In the genomic region with DNA sequence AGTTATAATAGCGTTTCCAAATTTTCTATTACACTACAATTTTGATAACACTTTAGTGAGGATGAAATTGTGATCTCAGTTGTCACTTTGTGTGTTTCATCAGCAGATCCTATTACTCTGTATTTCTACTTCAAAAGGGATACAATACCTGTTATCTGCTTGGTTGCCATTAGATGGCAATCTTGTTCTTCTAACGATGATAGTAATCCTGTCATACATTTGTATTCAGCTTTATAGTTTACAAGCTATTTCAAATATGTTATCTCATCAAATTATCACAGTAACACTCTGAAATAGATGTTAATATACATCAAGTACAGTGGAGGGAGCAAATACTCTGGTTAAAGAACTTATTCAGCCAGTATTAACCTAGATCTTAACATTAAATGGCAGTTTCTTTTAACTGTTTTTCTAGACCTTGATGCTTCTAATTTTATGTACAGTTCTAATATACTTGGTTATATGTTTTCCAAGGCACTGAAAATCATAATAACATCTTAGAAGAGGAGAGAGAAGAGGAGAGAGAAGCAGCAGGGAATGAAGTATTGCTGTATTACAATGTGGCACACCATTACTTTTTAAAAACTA, we compare ENCODE assay signal across 8 cellular contexts.
DNase-seq lines count a peak whose midpoint lies in the region; ATAC-seq and TF ChIP-seq lines count a peak whose summit lies in the region.

No MANE protein-coding gene starts in this region.

- no peaks in the 10 kb centered on the region for H3K36me3 ChIP-seq in GM23248 (ENCODE audit: low read depth)
- H3K36me3 ChIP-seq in KMS-11 (ENCODE audit: insufficient read depth) = no peaks in the 10 kb centered on the region

- H3K4me3 Mint-ChIP-seq in activated CD8-positive, alpha-beta memory T cell treated with anti-CD3 and anti-CD28 coated beads, Interleukin-2, amount 10 ng/mL, durations not matched to agents 7 days and 5 days = no peak overlapping the region
- H3K4me3 Mint-ChIP-seq in glutamatergic neuron (ENCODE audit: unreplicated experiment) = no peak overlapping the region
- no peak overlapping the region for H3K4me3 Mint-ChIP-seq in type B pancreatic cell

- H3K4me3 ChIP-seq in GM23248 (no peak overlapping the region), KMS-11 (IDR thresholded peaks at IDR 0.05; ENCODE audit: insufficient read depth, low read depth, low read length) (no peak overlapping the region)

- in situ Hi-C loops in GM23248 (cut with MboI) = no loop called here

- no peaks in the 10 kb centered on the region for H3K9me3 ChIP-seq in GM23248 (ENCODE audit: low read depth)

- no peaks in the 10 kb centered on the region for H3F3A ChIP-seq in GM23248 (ENCODE audit: insufficient read depth)

- no peaks in the 10 kb centered on the region for H3K27me3 Mint-ChIP-seq in activated CD8-positive, alpha-beta memory T cell treated with anti-CD3 and anti-CD28 coated beads, Interleukin-2, amount 10 ng/mL, durations not matched to agents 7 days and 5 days
- H3K27me3 Mint-ChIP-seq in glutamatergic neuron (ENCODE audit: unreplicated experiment) = no peaks in the 10 kb centered on the region
- no peaks in the 10 kb centered on the region for H3K27me3 Mint-ChIP-seq in type B pancreatic cell

- H3K79me2 ChIP-seq in GM23248 (ENCODE audit: insufficient read depth) = no peaks in the 10 kb centered on the region
- no peaks in the 10 kb centered on the region for H3K79me2 ChIP-seq in KMS-11 (ENCODE audit: insufficient read depth, low read depth)

- DNase-seq in activated CD8-positive, alpha-beta memory T cell treated with anti-CD3 and anti-CD28 coated beads, Interleukin-2, amount 10 ng/mL, durations not matched to agents 7 days and 5 days = no peak
- DNase-seq in activated CD8-positive, alpha-beta memory T cell treated with anti-CD3 and anti-CD28 coated beads, Interleukin-2, amount 50 U/mL, for 48 hours = no peak
- DNase-seq in GM23248 (peak; percentile 37), SKM-1 treated with dmso at 0.1 percent for 144 hours (lab: John Stamatoyannopoulos, UW; ENCODE audit: unreplicated experiment) (peak; percentile 41), glutamatergic neuron (no peak), type B pancreatic cell (ENCODE audit: extremely low spot score, unreplicated experiment) (no peak), HK-2 (ENCODE audit: unreplicated experiment) (no peak)

- H4K20me1 ChIP-seq in GM23248 (ENCODE audit: insufficient read depth) (no peaks in the 10 kb centered on the region), KMS-11 (ENCODE audit: insufficient read depth) (no peaks in the 10 kb centered on the region)

- no peak overlapping the region for H3K4me2 ChIP-seq in GM23248 (ENCODE audit: unreplicated experiment)
- no peak overlapping the region for H3K4me2 ChIP-seq in KMS-11

- no peaks in the 10 kb centered on the region for H3K9me2 ChIP-seq in GM23248 (ENCODE audit: insufficient read depth)

- no peak overlapping the region for H3K9ac ChIP-seq in GM23248
- no peak overlapping the region for H3K9ac ChIP-seq in KMS-11

- H3K27me3 ChIP-seq in GM23248 (replicated peaks; ENCODE audit: insufficient read depth) (no peaks in the 10 kb centered on the region), KMS-11 (ENCODE audit: insufficient read depth, low read depth) (no peaks in the 10 kb centered on the region)

- CTCF ChIA-PET in activated CD8-positive, alpha-beta memory T cell treated with anti-CD3 and anti-CD28 coated beads, Interleukin-2, amount 10 ng/mL, durations not matched to agents 7 days and 5 days (lab: Charles Lee) = no interaction called here

- H2AFZ ChIP-seq in GM23248 (no peak overlapping the region), KMS-11 (ENCODE audit: low read depth) (no peak overlapping the region)

- H3K4me1 ChIP-seq in GM23248 (ENCODE audit: insufficient read depth) = no peaks in the 10 kb centered on the region
- H3K4me1 ChIP-seq in KMS-11 (ENCODE audit: low read depth, poor library complexity, severe bottlenecking) = no peaks in the 10 kb centered on the region

- ATAC-seq in activated CD8-positive, alpha-beta memory T cell treated with anti-CD3 and anti-CD28 coated beads, Interleukin-2, amount 10 ng/mL, durations not matched to agents 7 days and 5 days = peak; percentile 39

- no peak overlapping the region for H3K27ac Mint-ChIP-seq in activated CD8-positive, alpha-beta memory T cell treated with anti-CD3 and anti-CD28 coated beads, Interleukin-2, amount 10 ng/mL, durations not matched to agents 7 days and 5 days
- H3K27ac Mint-ChIP-seq in glutamatergic neuron (ENCODE audit: unreplicated experiment) (no peak overlapping the region), type B pancreatic cell (no peak overlapping the region)

- no peaks in the 10 kb centered on the region for H3K9me3 Mint-ChIP-seq in activated CD8-positive, alpha-beta memory T cell treated with anti-CD3 and anti-CD28 coated beads, Interleukin-2, amount 10 ng/mL, durations not matched to agents 7 days and 5 days (ENCODE audit: low read depth)
- H3K9me3 Mint-ChIP-seq in glutamatergic neuron (ENCODE audit: unreplicated experiment) (peaks cover 2% of the 10 kb centered on the region), type B pancreatic cell (no peaks in the 10 kb centered on the region)

- peak; percentile 72 for TF ChIP-seq CTCF in KMS-11 (conservative IDR thresholded peaks at IDR 0.05; ENCODE audit: low read depth, low read length)
- TF ChIP-seq CTCF in glutamatergic neuron (IDR thresholded peaks at IDR 0.05; ENCODE audit: partially characterized antibody, unreplicated experiment) = peak; percentile 56
- peak; percentile 87 for TF ChIP-seq CTCF in type B pancreatic cell (conservative IDR thresholded peaks at IDR 0.05)

- no peak overlapping the region for H3K27ac ChIP-seq in GM23248
- H3K27ac ChIP-seq in KMS-11 = no peak overlapping the region

- no peaks in the 10 kb centered on the region for H3K36me3 Mint-ChIP-seq in activated CD8-positive, alpha-beta memory T cell treated with anti-CD3 and anti-CD28 coated beads, Interleukin-2, amount 10 ng/mL, durations not matched to agents 7 days and 5 days
- H3K36me3 Mint-ChIP-seq in glutamatergic neuron (ENCODE audit: unreplicated experiment) (no peaks in the 10 kb centered on the region), type B pancreatic cell (no peaks in the 10 kb centered on the region)

- H3K4me1 Mint-ChIP-seq in activated CD8-positive, alpha-beta memory T cell treated with anti-CD3 and anti-CD28 coated beads, Interleukin-2, amount 10 ng/mL, durations not matched to agents 7 days and 5 days = no peaks in the 10 kb centered on the region
- no peaks in the 10 kb centered on the region for H3K4me1 Mint-ChIP-seq in glutamatergic neuron (ENCODE audit: low read depth, unreplicated experiment)
- H3K4me1 Mint-ChIP-seq in type B pancreatic cell (ENCODE audit: unreplicated experiment) = peaks cover 5% of the 10 kb centered on the region

- 0 to 2% methylated on average over 2 of the region's 2 CpGs for WGBS in GM23248 (ENCODE audit: low coverage in 1 of 2, low lambda C conversion rate in 2 of 2, missing lambda C conversion rate in 2 of 2), 2 experiments

Comparison
In these comparisons a context has a peak if more than half of its experiments do, and no peak if none do; other contexts are left out.
1. DNase-seq: peak in GM23248 (single experiment) and SKM-1 treated with dmso at 0.1 percent for 144 hours (single experiment); none in activated CD8-positive, alpha-beta memory T cell treated with anti-CD3 and anti-CD28 coated beads, Interleukin-2, amount 10 ng/mL, durations not matched to agents 7 days and 5 days (single experiment), activated CD8-positive, alpha-beta memory T cell treated with anti-CD3 and anti-CD28 coated beads, Interleukin-2, amount 50 U/mL, for 48 hours (single experiment), glutamatergic neuron (single experiment), type B pancreatic cell (single experiment) and HK-2 (single experiment).
2. Peak in every context shown above with its lines, with median percentiles within 50 percentile points of each other: CTCF ChIP-seq.